In the genomic region with DNA sequence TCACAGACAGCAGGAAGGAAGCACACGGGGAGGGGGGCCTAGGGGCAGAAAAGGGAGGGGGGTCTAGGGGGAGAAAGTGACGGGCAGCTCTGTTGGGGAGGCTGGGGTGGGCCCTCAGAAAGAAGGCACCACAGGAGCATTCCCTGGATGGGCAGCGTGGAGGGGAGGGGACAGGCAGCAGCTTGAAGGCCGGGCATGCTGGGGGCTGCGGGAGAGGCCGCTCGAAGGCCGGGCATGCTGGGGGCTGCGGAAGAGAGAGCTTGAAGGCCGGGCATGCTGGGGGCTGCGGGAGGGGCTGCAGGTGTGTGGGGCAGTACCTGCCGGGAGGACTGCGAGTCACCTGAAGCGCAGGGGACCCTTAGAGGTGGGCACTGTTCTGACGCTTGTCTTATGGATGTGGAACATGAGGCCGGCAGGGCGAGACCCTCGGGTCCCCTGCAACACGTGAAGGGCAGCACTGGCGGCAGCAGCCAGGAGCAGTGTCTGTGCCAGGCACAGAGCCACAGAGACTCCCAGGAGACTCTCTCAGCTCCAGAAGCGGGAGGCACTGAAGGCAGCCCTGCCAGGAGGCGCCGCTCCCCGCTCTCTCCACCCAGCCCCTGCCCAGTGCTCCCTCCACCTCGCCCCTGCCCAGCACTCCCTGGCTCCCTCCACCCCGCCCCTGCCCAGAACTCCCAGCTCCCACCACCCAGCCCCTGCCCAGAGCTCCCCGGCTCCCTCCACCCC, we compare ENCODE assay signal across 15 cellular contexts. TPM values are rescaled to one million over a fixed set of nuclear protein-coding genes. Genes with fewer than 3 reads are reported as not detected.
DNase-seq lines count a peak whose midpoint lies in the region; ATAC-seq and TF ChIP-seq lines count a peak whose summit lies in the region.
"Had no signal": no experiment of that assay in that cellular context is flagged by ENCODE, and none has a peak within 500 bp of the region (broad histone marks: within the 10 kb centered on the region; RNA-seq: fewer than 3 reads in every experiment).

No MANE protein-coding gene starts in this region.

- no peak for TF ChIP-seq POLR2A in spleen (IDR thresholded peaks at IDR 0.05)

- TF ChIP-seq CTCF in spleen (IDR thresholded peaks at IDR 0.05 in 8 of 11, conservative IDR thresholded peaks at IDR 0.05 in 3 of 11): no peak
- TF ChIP-seq CTCF in foreskin fibroblast (IDR thresholded peaks at IDR 0.05; ENCODE audit: low read depth, low read length): no peak

- peak; percentile 72 for DNase-seq in D341Med (ENCODE audit: low spot score)
- no peak for DNase-seq in T-helper 17 cell
- DNase-seq in left colon: peak; percentile 62 to 70
- DNase-seq in spleen: peak; percentile 72
- no peak for DNase-seq in foreskin fibroblast
- no peak for DNase-seq in NK-92 (lab: John Stamatoyannopoulos, UW; ENCODE audit: unreplicated experiment)
- no peak for DNase-seq in effector CD8-positive, alpha-beta T cell (lab: John Stamatoyannopoulos, UW)
- DNase-seq: activated naive CD4-positive, alpha-beta T cell treated with Interleukin-2 at 50 U/mL for 16 hours; DND-41; HFFc6; SK-N-SH had no signal

- H3K27me3 Mint-ChIP-seq in T-helper 17 cell: no peaks in the 10 kb centered on the region

- no peak overlapping the region for H3K4me3 Mint-ChIP-seq in T-helper 17 cell
- H3K4me3 Mint-ChIP-seq: HFFc6 had no signal

- H3K36me3 ChIP-seq in spleen: peaks cover 0 to 30% (median 6%) of the 10 kb centered on the region in 6 donors

- ATAC-seq in T-helper 17 cell: no peak
- ATAC-seq in left colon: peak; percentile 44
- no peak for ATAC-seq in HG03520 (IDR thresholded peaks at IDR 0.05; ENCODE audit: unreplicated experiment)

- H3K27ac Mint-ChIP-seq in T-helper 17 cell: peak overlapping the region; percentile 65
- H3K27ac Mint-ChIP-seq: HFFc6 had no signal

- H3K9me3 ChIP-seq in T-helper 17 cell (ENCODE audit: control insufficient read depth, low read length, poor library complexity, severe bottlenecking) (no peaks in the 10 kb centered on the region), spleen (no peaks in the 10 kb centered on the region)
- H3K9me3 ChIP-seq: heart right ventricle, SK-N-SH, suprapubic skin had no signal

- peaks cover 29% of the 10 kb centered on the region for H3K4me1 Mint-ChIP-seq in T-helper 17 cell

- no peaks in the 10 kb centered on the region for H3K27me3 ChIP-seq in spleen (replicated peaks in 1 of 7)
- H3K27me3 ChIP-seq: heart right ventricle, suprapubic skin had no signal

- H3K27ac ChIP-seq in spleen: peak overlapping the region in 5 of 8 donors; percentile 77 to 100 (median 98)

- intact Hi-C loops in left colon (cut with DNase I, micrococcal nuclease) (no loop called here), spleen (cut with DNase I; ENCODE audit: low total_unique reads) (no loop called here)

- H3K36me3 Mint-ChIP-seq in T-helper 17 cell (ENCODE audit: low read depth): no peaks in the 10 kb centered on the region

- peaks cover 60 to 94% (median 90%) of the 10 kb centered on the region in 6 donors for H3K4me1 ChIP-seq in spleen

- WGBS in spleen, 5 donors: 57 to 80% (median 70%) methylated on average over 16 to 27 of the region's 27 CpGs

- no peak overlapping the region for H3K4me3 ChIP-seq in spleen
- no peak overlapping the region for H3K4me3 ChIP-seq in foreskin fibroblast (ENCODE audit: low read depth in 1 of 2, low read length in 2 of 2)
- H3K4me3 ChIP-seq: smooth muscle cell had no signal

RNA-seq across cellular contexts. Expression of gene ZNF787, which starts 13.3 kb away (rescaled TPM):
- 10 to 100 TPM; 17.2 to 22.2 TPM for total RNA-seq in T-helper 17 cell
- 10 to 100 TPM; 56.6 to 59.9 TPM for total RNA-seq in left colon
- total RNA-seq in spleen: 10 to 100 TPM; 18.0 to 53.8 (median 42.8) TPM
- polyA plus RNA-seq in spleen: 10 to 100 TPM; 16.6 to 39.0 (median 21.1) TPM

RNA-seq across cellular contexts. Expression of gene ZNF444, which starts 33.3 kb away (rescaled TPM):
- total RNA-seq in T-helper 17 cell (10 to 100 TPM; 12.3 to 16.7 TPM), left colon (10 to 100 TPM; 24.8 to 29.5 TPM), spleen (10 to 100 TPM; 17.0 to 27.9 (median 23.1) TPM)
- 10 to 100 TPM; 17.0 to 35.1 (median 22.6) TPM for polyA plus RNA-seq in spleen

Comparison
In these comparisons a context has a peak if more than half of its experiments do, and no peak if none do; other contexts are left out.
1. DNase-seq: peak in D341Med (single experiment), left colon (2 of 2) and spleen (single experiment); none in T-helper 17 cell (0 of 3), foreskin fibroblast (0 of 2), NK-92 (single experiment) and effector CD8-positive, alpha-beta T cell (single experiment).